ENCODE assay signal across 8 cellular contexts in the genomic region with DNA sequence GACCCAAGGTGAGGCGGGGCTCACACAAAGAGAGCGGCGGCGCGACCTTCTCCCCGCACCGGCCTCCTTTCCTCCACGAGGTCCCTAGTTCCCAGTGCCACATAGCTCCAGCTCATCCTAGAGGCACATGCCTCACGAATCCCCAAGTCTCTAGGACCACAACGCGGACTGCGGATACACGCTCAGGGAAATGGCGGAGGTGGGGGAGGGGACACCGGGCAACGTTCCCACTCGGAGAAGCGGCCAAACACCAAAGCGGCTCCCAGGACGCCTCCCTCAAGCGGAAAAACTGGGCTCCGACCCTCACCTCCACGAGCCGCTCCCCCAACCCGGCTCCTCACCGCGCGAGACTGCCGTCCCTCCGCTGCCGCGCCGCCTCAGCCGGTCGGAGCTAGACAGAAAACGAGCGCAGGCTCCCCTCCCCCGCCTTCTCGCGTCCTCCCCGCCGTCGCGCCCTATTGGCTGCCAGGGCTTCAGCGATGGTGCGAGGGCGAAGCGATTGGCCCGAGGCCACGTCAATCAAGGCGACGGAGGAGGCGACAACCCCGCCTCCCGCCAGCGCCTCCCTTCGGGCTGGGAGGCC. TPM values are rescaled to one million over a fixed set of nuclear protein-coding genes. Genes with fewer than 3 reads are reported as not detected.
A peak's percentile ranks its signal among the peaks of the same experiment; 100 is the strongest.
DNase-seq lines count a peak whose midpoint lies in the region; ATAC-seq, FAIRE-seq and TF ChIP-seq lines count a peak whose summit lies in the region.

A gene (minus strand): TSS at position 404 of the 583 bp plus-strand sequence. CDS start 1,963 bp downstream, outside the sequence.

- peaks cover 64% of the 10 kb centered on the region for H3K4me1 ChIP-seq in HepG2 (ENCODE audit: insufficient read depth, low read length)

- H3K9ac ChIP-seq in HepG2 (ENCODE audit: insufficient read depth, low read depth, low read length): peak within 1 kb of the TSS; percentile 100

- WGBS in HepG2 (ENCODE audit: low lambda C conversion rate): 0% methylated on average over 6 of the region's 57 CpGs

- in situ Hi-C loops in HepG2 (cut with HindIII; ENCODE audit: extremely low pct_ligation_motif_present, low pct_unique_long_range_greater_than_20kb): no loop called here

- peaks cover 45% of the 10 kb centered on the region for H4K20me1 ChIP-seq in HepG2 (ENCODE audit: insufficient read depth, low read length)

- no peak; the same call in 1 of the 2 replicates for TF ChIP-seq RAD21 in HepG2 (CRISPR knock-in tag; IDR thresholded peaks at IDR 0.05)

- H3K27ac ChIP-seq in HepG2 (ENCODE audit: extremely low read length, insufficient read depth, low read length): peak within 1 kb of the TSS; percentile 96

- peaks cover 0 to 6% of the 10 kb centered on the region in 2 experiments; a peak in 1 of 5 replicates for H3K27me3 ChIP-seq in HepG2 (ENCODE audit: control insufficient read depth in 1 of 2, insufficient read depth in 2 of 2, low read length in 2 of 2)

- H2AFZ ChIP-seq in HepG2 (ENCODE audit: low read length): no peak within 1 kb of the TSS

- BruUV-seq in HepG2 (replicated peaks; lab: Mats Ljungman, UMichigan): no TSS peak

- no peaks in the 10 kb centered on the region for H3K9me3 ChIP-seq in HepG2 (ENCODE audit: low read length)

- TF ChIP-seq CTCF in HepG2 (CRISPR knock-in tag; IDR thresholded peaks at IDR 0.05): no peak

- DNase-seq in CD1c-positive myeloid dendritic cell (ENCODE audit: extremely low spot score) (peak; percentile 100), NCI-H748 treated with DMSO at 0.1 percent for 48 hours (lab: John Stamatoyannopoulos, UW) (peak; percentile 94), dermis blood vessel endothelial cell (peak; percentile 99), HepG2 (ENCODE audit: low spot score) (peak; percentile 91)
- DNase-seq in activated CD4-positive, alpha-beta T cell treated with anti-CD3 and anti-CD28 coated beads, Interleukin-2, amount 50 U/mL, for 48 hours: peak; percentile 99
- DNase-seq in stimulated activated CD4-positive, alpha-beta T cell treated with anti-CD3 and anti-CD28 coated beads, Interleukin-2, amount 100 ng/mL, for 48 hours: peak; percentile 99

- POLR2A ChIA-PET in HepG2 (lab: Yijun Ruan, JAX): interaction anchor here (0.6 to 5.5 kb wide), 11 partner anchors 8 to 114 kb away, joined by 3 to 96 read pairs (median 7); a partner anchor contains a TSS

- H3K4me2 ChIP-seq in HepG2 (ENCODE audit: low read depth, low read length): peak within 1 kb of the TSS; percentile 85

- ATAC-seq in GM19397 (IDR thresholded peaks at IDR 0.05; ENCODE audit: unreplicated experiment): peak; percentile 84
- peak; percentile 76 for ATAC-seq in HG03565 (IDR thresholded peaks at IDR 0.05; ENCODE audit: unreplicated experiment)
- ATAC-seq in HepG2: peak; percentile 91

- CTCF ChIA-PET in HepG2 (lab: Yijun Ruan, JAX; ENCODE audit: low intra/inter-chr PET ratio, low total read pairs): no interaction called here

- peak; percentile 18 for FAIRE-seq in HepG2 (lab: Jason Lieb, UNC)

- intact Hi-C loops in HepG2 (cut with micrococcal nuclease; ENCODE audit: unreplicated experiment): loop anchor here (10.0 kb wide), 1 partner anchor 75 kb away; no protein-coding TSS in a partner anchor

- H3K4me3 ChIP-seq in HepG2 (replicated peaks in 1 of 3; ENCODE audit: insufficient read depth in 1 of 3, low read depth in 2 of 3, low read length in 3 of 3): peak within 1 kb of the TSS; percentile 92 to 98 (median 95)

- peaks cover 90% of the 10 kb centered on the region for H3K79me2 ChIP-seq in HepG2 (ENCODE audit: insufficient read depth, low read length)

- peak; percentile 51 to 67; a peak in 3 of 4 replicates for TF ChIP-seq POLR2A in HepG2 (IDR thresholded peaks at IDR 0.05; ENCODE audit: insufficient read depth in 1 of 2, low read depth in 2 of 2, low read length in 2 of 2)

- H3K36me3 ChIP-seq in HepG2 (replicated peaks in 1 of 2; ENCODE audit: control insufficient read depth in 1 of 2, insufficient read depth in 2 of 2, low read length in 2 of 2): peaks cover 5 to 30% of the 10 kb centered on the region in 2 experiments

- TF ChIP-seq EP300 in HepG2 (IDR thresholded peaks at IDR 0.05; ENCODE audit: low read depth in 2 of 2, low read length in 2 of 2) (0 out of 4 replicates have a peak, but pooled peaks of 1 of the 2 experiments have one; percentile 10), HepG2 (CRISPR knock-in tag; IDR thresholded peaks at IDR 0.05; ENCODE audit: borderline replicate concordance) (no peak)

TF ChIP-seq in HepG2, 621 proteins besides CTCF, POLR2A, EP300 and RAD21 (continues in another document):
- TF ChIP-seq GABPB1 (CRISPR knock-in tag; IDR thresholded peaks at IDR 0.05): peak; percentile 65; the same call in 1 of the 2 replicates
- peak; percentile 49 for TF ChIP-seq HDAC1 (CRISPR knock-in tag; IDR thresholded peaks at IDR 0.05)
- TF ChIP-seq SRSF4 (IDR thresholded peaks at IDR 0.05; ENCODE audit: low read depth, low read length, poor library complexity, severe bottlenecking): peak; percentile 75
- peak; percentile 73; the same call in 1 of the 2 replicates for TF ChIP-seq ZNF607 (CRISPR knock-in tag; IDR thresholded peaks at IDR 0.05; ENCODE audit: borderline replicate concordance)
- no peak for TF ChIP-seq ZNF460 (CRISPR knock-in tag; IDR thresholded peaks at IDR 0.05; ENCODE audit: borderline replicate concordance)
- no peak; the same call in 1 of the 2 replicates for TF ChIP-seq ZBTB8A (CRISPR knock-in tag; IDR thresholded peaks at IDR 0.05; ENCODE audit: borderline replicate concordance, low read depth)
- peak; percentile 80 for TF ChIP-seq AGO1 (IDR thresholded peaks at IDR 0.05; ENCODE audit: low read depth, low read length, poor library complexity, severe bottlenecking)
- TF ChIP-seq, protein P1, sequence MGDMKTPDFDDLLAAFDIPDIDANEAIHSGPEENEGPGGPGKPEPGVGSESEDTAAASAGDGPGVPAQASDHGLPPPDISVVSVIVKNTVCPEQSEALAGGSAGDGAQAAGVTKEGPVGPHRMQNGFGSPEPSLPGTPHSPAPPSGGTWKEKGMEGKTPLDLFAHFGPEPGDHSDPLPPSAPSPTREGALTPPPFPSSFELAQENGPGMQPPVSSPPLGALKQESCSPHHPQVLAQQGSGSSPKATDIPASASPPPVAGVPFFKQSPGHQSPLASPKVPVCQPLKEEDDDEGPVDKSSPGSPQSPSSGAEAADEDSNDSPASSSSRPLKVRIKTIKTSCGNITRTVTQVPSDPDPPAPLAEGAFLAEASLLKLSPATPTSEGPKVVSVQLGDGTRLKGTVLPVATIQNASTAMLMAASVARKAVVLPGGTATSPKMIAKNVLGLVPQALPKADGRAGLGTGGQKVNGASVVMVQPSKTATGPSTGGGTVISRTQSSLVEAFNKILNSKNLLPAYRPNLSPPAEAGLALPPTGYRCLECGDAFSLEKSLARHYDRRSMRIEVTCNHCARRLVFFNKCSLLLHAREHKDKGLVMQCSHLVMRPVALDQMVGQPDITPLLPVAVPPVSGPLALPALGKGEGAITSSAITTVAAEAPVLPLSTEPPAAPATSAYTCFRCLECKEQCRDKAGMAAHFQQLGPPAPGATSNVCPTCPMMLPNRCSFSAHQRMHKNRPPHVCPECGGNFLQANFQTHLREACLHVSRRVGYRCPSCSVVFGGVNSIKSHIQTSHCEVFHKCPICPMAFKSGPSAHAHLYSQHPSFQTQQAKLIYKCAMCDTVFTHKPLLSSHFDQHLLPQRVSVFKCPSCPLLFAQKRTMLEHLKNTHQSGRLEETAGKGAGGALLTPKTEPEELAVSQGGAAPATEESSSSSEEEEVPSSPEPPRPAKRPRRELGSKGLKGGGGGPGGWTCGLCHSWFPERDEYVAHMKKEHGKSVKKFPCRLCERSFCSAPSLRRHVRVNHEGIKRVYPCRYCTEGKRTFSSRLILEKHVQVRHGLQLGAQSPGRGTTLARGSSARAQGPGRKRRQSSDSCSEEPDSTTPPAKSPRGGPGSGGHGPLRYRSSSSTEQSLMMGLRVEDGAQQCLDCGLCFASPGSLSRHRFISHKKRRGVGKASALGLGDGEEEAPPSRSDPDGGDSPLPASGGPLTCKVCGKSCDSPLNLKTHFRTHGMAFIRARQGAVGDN (CRISPR knock-in tag; IDR thresholded peaks at IDR 0.05): peak; percentile 25; the same call in 1 of the 2 replicates
- peak; percentile 56; the same call in 1 of the 2 replicates for TF ChIP-seq MEIS1 (CRISPR knock-in tag; IDR thresholded peaks at IDR 0.05; ENCODE audit: borderline replicate concordance)
- TF ChIP-seq BRD4 (CRISPR knock-in tag; IDR thresholded peaks at IDR 0.05): peak; percentile 83
- TF ChIP-seq ZC3H4 (CRISPR knock-in tag; IDR thresholded peaks at IDR 0.05; ENCODE audit: borderline replicate concordance): peak; percentile 70; the same call in 1 of the 2 replicates
- no peak for TF ChIP-seq SOX13 (IDR thresholded peaks at IDR 0.05)
- 0 out of 4 replicates have a peak, but pooled peaks of 1 of the 2 experiments have one; percentile 1 for TF ChIP-seq SOX13 (CRISPR knock-in tag; conservative IDR thresholded peaks at IDR 0.05 in 1 of 2, IDR thresholded peaks at IDR 0.05 in 1 of 2)

RNA-seq across cellular contexts. Expression of the gene that starts here (rescaled TPM):
- total RNA-seq in dermis blood vessel endothelial cell (685 and 950 TPM in 2 replicates), HepG2 (2016; rRNA removed; fragmentation: Illumina TruSeq; extraction: Trizol) (712 and 973 TPM in 2 replicates)
- total RNA-seq in HepG2 (2016; cell fraction: cytosol; rRNA removed; fragmentation: Illumina TruSeq; extraction: Trizol; ENCODE audit: low read depth): 62.3 and 69.4 TPM in 2 replicates
- total RNA-seq in HepG2 (2016; cell fraction: insoluble cytoplasmic fraction; rRNA removed; fragmentation: Illumina TruSeq; extraction: Trizol): 723 and 963 TPM in 2 replicates
- 132 and 145 TPM in 2 replicates for total RNA-seq in HepG2 (2016; cell fraction: membrane; rRNA removed; fragmentation: Illumina TruSeq; extraction: Trizol)
- total RNA-seq in HepG2 (2016; cell fraction: nucleus; rRNA removed; fragmentation: Illumina TruSeq; extraction: Trizol): 484 and 493 TPM in 2 replicates
- polyA plus RNA-seq in HepG2 (2011; rRNA removed): 315 and 321 TPM in 2 replicates
- polyA plus RNA-seq in HepG2 (2011; cell fraction: cytosol; rRNA removed): 272 and 279 TPM in 2 replicates
- polyA plus RNA-seq in HepG2 (2011; cell fraction: nucleus; rRNA removed): 264 TPM in 2 replicates
- 353 and 501 TPM in 2 replicates for polyA plus RNA-seq in HepG2 (2012)
- polyA plus RNA-seq in HepG2 (2016; cell fraction: cytosol; fragmentation: Illumina TruSeq; extraction: Trizol; ENCODE audit: low read depth): 43.4 and 49.0 TPM in 2 replicates
- 995 and 1,016 TPM in 2 replicates for polyA plus RNA-seq in HepG2 (2016; cell fraction: insoluble cytoplasmic fraction; fragmentation: Illumina TruSeq; extraction: Trizol; ENCODE audit: low read depth)
- polyA plus RNA-seq in HepG2 (2016; cell fraction: membrane; fragmentation: Illumina TruSeq; extraction: Trizol; ENCODE audit: low read depth): 81.3 and 94.1 TPM in 2 replicates
- 534 and 576 TPM in 2 replicates for polyA plus RNA-seq in HepG2 (2016; cell fraction: nucleus; fragmentation: Illumina TruSeq; extraction: Trizol; ENCODE audit: insufficient read depth, low read depth)
- polyA minus RNA-seq in HepG2 (2011; rRNA and poly(A)+ RNA removed; ENCODE audit: low replicate concordance): 559 and 720 TPM in 2 replicates
- 342 and 349 TPM in 2 replicates for polyA minus RNA-seq in HepG2 (2011; cell fraction: cytosol; rRNA and poly(A)+ RNA removed)
- polyA minus RNA-seq in HepG2 (2011; cell fraction: nucleus; rRNA and poly(A)+ RNA removed): 822 and 855 TPM in 2 replicates

Comparison
In these comparisons a context has a peak if more than half of its experiments do, and no peak if none do; other contexts are left out.
1. Peak in every context shown above with its lines: DNase-seq, ATAC-seq, H3K4me3 ChIP-seq and H3K27ac ChIP-seq.